In the genomic region with DNA sequence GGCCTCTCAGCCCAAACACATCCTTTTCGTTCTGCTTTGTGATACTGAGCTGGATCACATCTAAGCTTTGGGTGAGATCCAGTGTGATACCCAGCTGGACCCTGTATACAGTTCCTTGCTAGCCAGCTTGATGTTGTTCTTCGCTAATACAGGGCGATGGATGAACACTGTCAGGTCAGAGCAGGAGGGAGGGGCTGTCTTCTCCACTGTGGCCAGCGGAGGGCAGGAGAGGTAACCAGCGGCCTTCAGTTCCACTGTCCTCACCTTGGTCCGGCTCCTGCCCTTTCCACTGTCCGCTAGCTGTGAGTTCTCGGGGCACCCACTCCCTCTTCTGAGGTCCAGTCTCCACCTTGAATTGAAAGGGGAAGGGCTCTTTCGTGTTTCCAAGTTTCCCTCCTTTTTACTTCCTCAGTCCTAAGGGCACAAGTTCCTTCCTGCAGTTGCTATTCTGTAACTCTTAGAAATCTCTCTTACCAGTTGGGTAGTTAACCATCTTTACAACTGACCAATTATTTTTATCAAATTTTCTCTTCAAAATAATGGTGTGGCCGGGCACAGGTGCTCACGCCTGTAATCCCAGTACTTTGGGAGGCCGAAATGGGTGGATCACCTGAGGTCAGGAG, we compare ENCODE assay signal across 9 cellular contexts. TPM values are rescaled to one million over a fixed set of nuclear protein-coding genes. Genes with fewer than 3 reads are reported as not detected.
DNase-seq lines count a peak whose midpoint lies in the region; ATAC-seq and TF ChIP-seq lines count a peak whose summit lies in the region.
"Had no signal": no experiment of that assay in that cellular context is flagged by ENCODE, and none has a peak within 500 bp of the region (broad histone marks: within the 10 kb centered on the region; RNA-seq: fewer than 3 reads in every experiment).

No MANE protein-coding gene starts in this region.

- intact Hi-C loops in mucosa of descending colon (cut with DNase I, micrococcal nuclease) = no loop called here

- H3K27me3 ChIP-seq in BE2C = no peaks in the 10 kb centered on the region

- H3K4me1 ChIP-seq in BE2C (no peaks in the 10 kb centered on the region), mucosa of descending colon (ENCODE audit: low read depth) (peaks cover 13% of the 10 kb centered on the region)

- DNase-seq in BE2C (peak; percentile 73), GM20000 (ENCODE audit: low spot score) (no peak), SK-MEL-5 (ENCODE audit: low read depth, low spot score) (peak; percentile 64), astrocyte of the spinal cord (ENCODE audit: low read depth, low spot score) (peak; percentile 30), mucosa of descending colon (peak in 2 of 3 donors; percentile 55 to 66)

- H3K36me3 ChIP-seq in BE2C (peaks cover 14% of the 10 kb centered on the region), mucosa of descending colon (ENCODE audit: low read depth) (no peaks in the 10 kb centered on the region)

- TF ChIP-seq CTCF in BE2C (IDR thresholded peaks at IDR 0.05; ENCODE audit: low read depth, low read length) (peak; percentile 68), GM20000 (IDR thresholded peaks at IDR 0.05; ENCODE audit: extremely low read depth, missing control alignments) (peak; percentile 18), astrocyte of the spinal cord (IDR thresholded peaks at IDR 0.05; ENCODE audit: low read depth, low read length) (peak; percentile 68), mucosa of descending colon (IDR thresholded peaks at IDR 0.05) (no peak)

- in situ Hi-C loops in SK-MEL-5 (cut with HindIII; ENCODE audit: low pct_unique_long_range_greater_than_20kb, low sequenced_read_pairs) (no loop called here), astrocyte of the spinal cord (cut with HindIII; ENCODE audit: low sequenced_read_pairs) (no loop called here)

- H3K9me3 ChIP-seq in BE2C = no peaks in the 10 kb centered on the region
- no peaks in the 10 kb centered on the region for H3K9me3 ChIP-seq in mucosa of descending colon

- H3K4me3 ChIP-seq in BE2C (ENCODE audit: low read depth, low read length) (no peak overlapping the region), astrocyte of the spinal cord (ENCODE audit: low read depth, low read length) (no peak overlapping the region), mucosa of descending colon (no peak overlapping the region)

- ATAC-seq in mucosa of descending colon = peak; percentile 11
- ATAC-seq in GM18868 (IDR thresholded peaks at IDR 0.05; ENCODE audit: unreplicated experiment) = no peak
- no peak for ATAC-seq in GM19324 (IDR thresholded peaks at IDR 0.05; ENCODE audit: low FRiP score, unreplicated experiment)
- no peak for ATAC-seq in GM18511 (IDR thresholded peaks at IDR 0.05; ENCODE audit: unreplicated experiment)

RNA-seq across cellular contexts. Expression of gene ZNF213, which starts 3.0 kb away (rescaled TPM):
- polyA plus RNA-seq in BE2C (2012; ENCODE audit: insufficient read depth, insufficient read length, low read depth) = 30.1 TPM
- 0.85 and 1.8 TPM in 2 replicates for total RNA-seq in SK-MEL-5 (2014; rRNA removed; shearing (Covaris generic))
- 8.9 and 11.2 TPM in 2 replicates for polyA plus RNA-seq in SK-MEL-5 (2015; cell fraction: cytosol; rRNA removed)
- 10.4 and 15.7 TPM in 2 replicates for polyA plus RNA-seq in SK-MEL-5 (2015; cell fraction: nucleus; rRNA removed)
- 10 to 100 TPM; 10.3 to 18.1 (median 14.1) TPM for total RNA-seq in mucosa of descending colon

RNA-seq across cellular contexts. Expression of gene ZNF205, which starts 19.5 kb away (rescaled TPM):
- 44.6 TPM for polyA plus RNA-seq in BE2C (2012; ENCODE audit: insufficient read depth, insufficient read length, low read depth)
- 13.6 and 14.3 TPM in 2 replicates for total RNA-seq in SK-MEL-5 (2014; rRNA removed; shearing (Covaris generic))
- polyA plus RNA-seq in SK-MEL-5 (2015; cell fraction: cytosol; rRNA removed) = 12.4 and 17.8 TPM in 2 replicates
- polyA plus RNA-seq in SK-MEL-5 (2015; cell fraction: nucleus; rRNA removed) = 20.0 and 44.3 TPM in 2 replicates
- 10 to 100 TPM in 2 of 3 donors, 1 to 10 TPM in 1; 8.5 to 10.2 (median 10.2) TPM for total RNA-seq in mucosa of descending colon

RNA-seq across cellular contexts. Expression of gene ZSCAN10, which starts 32.8 kb away (rescaled TPM):
- not detected for polyA plus RNA-seq in BE2C (2012; ENCODE audit: insufficient read depth, insufficient read length, low read depth)
- 0.13 TPM in 1 of 2 replicates, not detected in the other for total RNA-seq in SK-MEL-5 (2014; rRNA removed; shearing (Covaris generic))
- polyA plus RNA-seq in SK-MEL-5 (2015; cell fraction: cytosol; rRNA removed) = not detected in 2 replicates
- 0.12 and 0.53 TPM in 2 replicates for polyA plus RNA-seq in SK-MEL-5 (2015; cell fraction: nucleus; rRNA removed)
- not detected for total RNA-seq in mucosa of descending colon
- total RNA-seq: HT1080 had no signal

RNA-seq across cellular contexts. Expression of gene OR1F1, which starts 56.1 kb away (rescaled TPM):
- not detected for polyA plus RNA-seq in BE2C (2012; ENCODE audit: insufficient read depth, insufficient read length, low read depth)
- total RNA-seq in SK-MEL-5 (2014; rRNA removed; shearing (Covaris generic)) = 0.21 TPM in 1 of 2 replicates, not detected in the other
- 1.00 and 1.7 TPM in 2 replicates for polyA plus RNA-seq in SK-MEL-5 (2015; cell fraction: cytosol; rRNA removed)
- polyA plus RNA-seq in SK-MEL-5 (2015; cell fraction: nucleus; rRNA removed) = 1.2 and 1.9 TPM in 2 replicates
- total RNA-seq in mucosa of descending colon = not detected
- total RNA-seq: HT1080 had no signal
